ENCODE assay signal across 1 cellular context in the genomic region with DNA sequence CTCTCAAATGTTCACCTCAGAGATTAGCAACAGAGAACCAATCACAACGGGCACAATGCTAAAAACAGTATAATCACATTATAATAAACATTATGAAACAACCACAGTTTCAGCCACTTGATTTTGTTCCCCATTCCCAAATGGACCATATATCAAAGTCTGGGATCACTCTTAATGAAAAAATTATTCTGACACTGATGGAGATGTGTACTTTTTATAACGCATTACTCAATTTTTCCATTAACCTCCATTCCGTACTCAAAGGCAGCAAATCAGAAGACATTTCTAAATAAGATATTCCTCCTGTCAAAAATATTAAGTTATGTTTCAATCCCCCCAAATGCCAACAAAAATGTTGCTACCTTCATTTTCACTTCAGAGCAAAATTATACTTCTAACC.
TF ChIP-seq lines count a peak whose summit lies in the region.

No MANE protein-coding gene starts in this region.

TF ChIP-seq in HCT116, 20 proteins besides CTCF, POLR2A, EP300 and RAD21 (continued from another document):
- TF ChIP-seq REST (IDR thresholded peaks at IDR 0.05; ENCODE audit: low read depth): no peak
- TF ChIP-seq EZH2phosphoT487 (IDR thresholded peaks at IDR 0.05; ENCODE audit: borderline replicate concordance): no peak
- TF ChIP-seq FOSL1 (IDR thresholded peaks at IDR 0.05; ENCODE audit: low read depth): no peak
- TF ChIP-seq POLR2AphosphoS5 (IDR thresholded peaks at IDR 0.05; ENCODE audit: low read depth, low read length): no peak
- TF ChIP-seq, protein P1, sequence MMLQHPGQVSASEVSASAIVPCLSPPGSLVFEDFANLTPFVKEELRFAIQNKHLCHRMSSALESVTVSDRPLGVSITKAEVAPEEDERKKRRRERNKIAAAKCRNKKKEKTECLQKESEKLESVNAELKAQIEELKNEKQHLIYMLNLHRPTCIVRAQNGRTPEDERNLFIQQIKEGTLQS (IDR thresholded peaks at IDR 0.05): no peak
- no peak for TF ChIP-seq EGR1 (IDR thresholded peaks at IDR 0.05; ENCODE audit: low read depth)
- no peak for TF ChIP-seq SIN3A (IDR thresholded peaks at IDR 0.05; ENCODE audit: low read depth)
- no peak for TF ChIP-seq CBX3 (IDR thresholded peaks at IDR 0.05; ENCODE audit: low read depth)
- TF ChIP-seq CEBPB (IDR thresholded peaks at IDR 0.05; ENCODE audit: low read depth): no peak
- TF ChIP-seq ZBTB33 (IDR thresholded peaks at IDR 0.05; ENCODE audit: extremely low read depth, insufficient replicate concordance, low read length): no peak
- no peak for TF ChIP-seq ZNF274 (IDR thresholded peaks at IDR 0.05; ENCODE audit: low read depth, low read length)
- TF ChIP-seq TCF7L2 (IDR thresholded peaks at IDR 0.05; ENCODE audit: borderline replicate concordance, extremely low read depth, insufficient read depth, insufficient read length): no peak
